16 cellular contexts compared by ENCODE assay signal in the genomic region with DNA sequence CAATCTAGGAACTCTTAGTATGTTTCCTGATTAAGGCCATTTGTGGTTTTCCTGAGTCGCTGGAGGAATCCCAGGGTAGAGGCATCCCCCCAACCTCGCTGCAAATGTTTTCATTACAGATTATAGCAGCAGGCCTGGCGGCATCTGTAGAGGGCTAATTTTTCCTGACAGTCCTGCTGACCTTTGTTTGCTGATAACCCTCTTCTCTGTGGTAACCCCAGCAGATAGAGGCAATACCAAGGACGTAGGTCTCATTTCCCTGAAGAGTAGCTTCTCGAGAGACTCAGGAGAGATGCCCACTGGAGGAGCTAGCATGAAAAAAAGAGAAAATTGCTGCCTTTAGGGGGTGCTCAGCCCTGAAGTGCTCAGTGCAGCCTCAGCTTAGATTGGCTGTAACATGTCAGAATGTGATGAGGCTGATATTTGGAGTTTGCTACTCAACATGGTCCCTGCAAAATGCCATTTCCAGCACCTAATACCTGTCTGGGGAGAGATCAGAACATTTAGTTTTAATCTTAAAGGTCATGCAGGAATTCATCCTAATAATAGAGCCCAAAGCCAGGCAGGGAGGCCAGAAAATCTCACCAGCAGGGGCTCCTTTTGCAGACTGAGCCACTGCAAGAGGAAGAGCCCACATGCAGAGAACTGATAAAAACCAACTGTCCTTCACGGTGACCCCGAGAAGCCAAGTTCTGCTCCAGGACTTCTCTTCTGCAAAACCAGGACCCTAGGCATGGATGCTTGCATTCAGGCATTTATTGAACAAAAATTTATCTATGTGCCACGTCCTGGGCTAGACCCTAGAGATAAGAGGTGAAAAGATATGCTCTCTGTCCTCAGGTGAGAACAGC.
DNase-seq lines count a peak whose midpoint lies in the region; ATAC-seq, FAIRE-seq and TF ChIP-seq lines count a peak whose summit lies in the region.
"Had no signal": no experiment of that assay in that cellular context is flagged by ENCODE, and none has a peak within 500 bp of the region (broad histone marks: within the 10 kb centered on the region; RNA-seq: fewer than 3 reads in every experiment).

No MANE protein-coding gene starts in this region.

- no peaks in the 10 kb centered on the region for H3K27me3 ChIP-seq in pancreas
- H3K27me3 ChIP-seq: upper lobe of left lung had no signal

- no peak overlapping the region for H3K4me3 ChIP-seq in fibroblast of villous mesenchyme (ENCODE audit: low read depth, low read length)
- no peak overlapping the region for H3K4me3 ChIP-seq in pancreas
- H3K4me3 ChIP-seq: heart right ventricle, upper lobe of left lung had no signal

- no peak overlapping the region for H3K27ac Mint-ChIP-seq in type B pancreatic cell
- H3K27ac Mint-ChIP-seq: activated CD4-positive, alpha-beta T cell treated with anti-CD3 and anti-CD28 coated beads, Interleukin-2, amount 10 ng/mL, durations not matched to agents 7 days and 5 days had no signal

- no peaks in the 10 kb centered on the region for H3K9me3 Mint-ChIP-seq in type B pancreatic cell
- H3K9me3 Mint-ChIP-seq: activated CD4-positive, alpha-beta T cell treated with anti-CD3 and anti-CD28 coated beads, Interleukin-2, amount 10 ng/mL, durations not matched to agents 7 days and 5 days had no signal

- H3K4me1 ChIP-seq in pancreas, result peaks cover 0 to 10% (median 0%) of the 10 kb centered on the region in 3 donors
- H3K4me1 ChIP-seq: heart right ventricle, parathyroid adenoma, upper lobe of left lung had no signal

- 67 to 72% methylated on average over 8 of the region's 8 CpGs for WGBS in pancreas, 2 donors

- no peaks in the 10 kb centered on the region for H3K36me3 Mint-ChIP-seq in type B pancreatic cell

- H3K9me3 ChIP-seq in pancreas, result no peaks in the 10 kb centered on the region
- H3K9me3 ChIP-seq: heart right ventricle, upper lobe of left lung had no signal

- intact Hi-C loops in pancreas (cut with DNase I), result no loop called here

- no peak for FAIRE-seq in pancreas (lab: Jason Lieb, UNC)
- FAIRE-seq: H54 had no signal

- ATAC-seq in pancreas, result no peak
- ATAC-seq: heart right ventricle had no signal

- peaks cover 49% of the 10 kb centered on the region for H3K4me1 Mint-ChIP-seq in type B pancreatic cell (ENCODE audit: unreplicated experiment)

- no peaks in the 10 kb centered on the region for H3K36me3 ChIP-seq in pancreas
- H3K36me3 ChIP-seq: heart right ventricle, upper lobe of left lung had no signal

- no peaks in the 10 kb centered on the region for H3K27me3 Mint-ChIP-seq in type B pancreatic cell
- H3K27me3 Mint-ChIP-seq: activated CD4-positive, alpha-beta T cell treated with anti-CD3 and anti-CD28 coated beads, Interleukin-2, amount 10 ng/mL, durations not matched to agents 7 days and 5 days had no signal

- no peak overlapping the region for H3K4me3 Mint-ChIP-seq in type B pancreatic cell
- H3K4me3 Mint-ChIP-seq: activated CD4-positive, alpha-beta T cell treated with anti-CD3 and anti-CD28 coated beads, Interleukin-2, amount 10 ng/mL, durations not matched to agents 7 days and 5 days had no signal

- TF ChIP-seq CTCF in fibroblast of villous mesenchyme (IDR thresholded peaks at IDR 0.05; ENCODE audit: insufficient read depth, low read depth, low read length) (peak; percentile 13), type B pancreatic cell (conservative IDR thresholded peaks at IDR 0.05) (peak; percentile 43), pancreas (IDR thresholded peaks at IDR 0.05) (no peak)

- DNase-seq in SKM-1 treated with dmso at 0.1 percent for 144 hours (lab: John Stamatoyannopoulos, UW; ENCODE audit: unreplicated experiment) (peak; percentile 31), SKM-1 (lab: John Stamatoyannopoulos, UW; ENCODE audit: unreplicated experiment) (no peak), OCI-M1 (lab: John Stamatoyannopoulos, UW) (peak; percentile 16), fibroblast of villous mesenchyme (ENCODE audit: low read depth) (no peak), type B pancreatic cell (ENCODE audit: extremely low spot score, unreplicated experiment) (no peak), pancreas (no peak), kidney tubule cell (ENCODE audit: low spot score) (no peak), DMS114 treated with DMSO at 0.1 percent for 48 hours (lab: John Stamatoyannopoulos, UW; ENCODE audit: unreplicated experiment) (no peak)
- DNase-seq: activated CD4-positive, alpha-beta T cell treated with anti-CD3 and anti-CD28 coated beads, Interleukin-2, amount 10 ng/mL, durations not matched to agents 7 days and 5 days; activated gamma-delta T cell treated with Interleukin-2 at 50 U/mL for 16 hours; DMS79 treated with DMSO at 0.1 percent for 48 hours; heart right ventricle; NCI-H187; upper lobe of left lung had no signal

- H3K27ac ChIP-seq in pancreas, result no peak overlapping the region
- H3K27ac ChIP-seq: heart right ventricle, parathyroid adenoma, upper lobe of left lung had no signal

Comparison
In these comparisons a context has a peak if more than half of its experiments do, and no peak if none do; other contexts are left out.
1. DNase-seq: peak in SKM-1 treated with dmso at 0.1 percent for 144 hours (single experiment) and OCI-M1 (single experiment); none in SKM-1 (single experiment), fibroblast of villous mesenchyme (single experiment), type B pancreatic cell (single experiment), pancreas (0 of 6), kidney tubule cell (single experiment) and DMS114 treated with DMSO at 0.1 percent for 48 hours (single experiment).
2. CTCF ChIP-seq: peak in fibroblast of villous mesenchyme (single experiment) and type B pancreatic cell (single experiment); none in pancreas (0 of 4).